Comparison of ENCODE assay signal across 8 cellular contexts in genomic region chr2:43542285-43542933, GRCh38. TPM values are rescaled to one million over a fixed set of nuclear protein-coding genes. Genes with fewer than 3 reads are reported as not detected.
DNase-seq lines count a peak whose midpoint lies in the region; ATAC-seq, FAIRE-seq and TF ChIP-seq lines count a peak whose summit lies in the region.

No MANE protein-coding gene starts in this region.

- RAD21 ChIA-PET in GM12878 (lab: Charles Lee; ENCODE audit: unreplicated experiment): interaction anchor here (0.6 to 2.9 kb wide), 9 partner anchors 14 to 683 kb away, joined by 3 to 25 read pairs (median 5); no protein-coding TSS in a partner anchor

- H3K4me1 ChIP-seq in GM12878 (ENCODE audit: control insufficient read depth, insufficient read depth, low read length): no peaks in the 10 kb centered on the region
- H3K4me1 ChIP-seq in vagina: peaks cover 42% of the 10 kb centered on the region

- 18% methylated on average over 3 of the region's 3 CpGs for WGBS in GM12878 (ENCODE audit: insufficient coverage, insufficient replicate concordance, low lambda C conversion rate, missing lambda C conversion rate)

- H3K27ac Mint-ChIP-seq in activated CD4-positive, alpha-beta T cell treated with anti-CD3 and anti-CD28 coated beads, Interleukin-2, amount 10 ng/mL, durations not matched to agents 24 days and 14 days: no peak overlapping the region

- no peak for FAIRE-seq in GM12878 (lab: Jason Lieb, UNC)

- peaks cover 8% of the 10 kb centered on the region for H3K4me1 Mint-ChIP-seq in activated CD4-positive, alpha-beta T cell treated with anti-CD3 and anti-CD28 coated beads, Interleukin-2, amount 10 ng/mL, durations not matched to agents 24 days and 14 days

- H3K9ac ChIP-seq in GM12878 (ENCODE audit: control insufficient read depth, insufficient read depth, low read length): no peak overlapping the region

- peak; percentile 76 for ATAC-seq in GM12878

- no peak overlapping the region for H3K4me3 Mint-ChIP-seq in activated CD4-positive, alpha-beta T cell treated with anti-CD3 and anti-CD28 coated beads, Interleukin-2, amount 10 ng/mL, durations not matched to agents 24 days and 14 days

- H3K9me3 Mint-ChIP-seq in activated CD4-positive, alpha-beta T cell treated with anti-CD3 and anti-CD28 coated beads, Interleukin-2, amount 10 ng/mL, durations not matched to agents 24 days and 14 days: no peaks in the 10 kb centered on the region

- H4K20me1 ChIP-seq in GM12878 (ENCODE audit: control insufficient read depth, insufficient read depth): no peaks in the 10 kb centered on the region

- H3K27me3 ChIP-seq in GM12878 (replicated peaks in 1 of 2; ENCODE audit: control insufficient read depth in 2 of 2, insufficient read depth in 2 of 2, low read length in 1 of 2) (no peaks in the 10 kb centered on the region), vagina (no peaks in the 10 kb centered on the region)

- H3K27me3 Mint-ChIP-seq in activated CD4-positive, alpha-beta T cell treated with anti-CD3 and anti-CD28 coated beads, Interleukin-2, amount 10 ng/mL, durations not matched to agents 24 days and 14 days: no peaks in the 10 kb centered on the region

- in situ Hi-C loops in GM12878 (cut with MboI): no loop called here

- H3K36me3 Mint-ChIP-seq in activated CD4-positive, alpha-beta T cell treated with anti-CD3 and anti-CD28 coated beads, Interleukin-2, amount 10 ng/mL, durations not matched to agents 24 days and 14 days (ENCODE audit: low read depth): peaks cover 25% of the 10 kb centered on the region

- TF ChIP-seq CTCF in GM12878 (IDR thresholded peaks at IDR 0.05 in 2 of 3, conservative IDR thresholded peaks at IDR 0.05 in 1 of 3; ENCODE audit: control insufficient read depth in 2 of 3, extremely low read depth in 1 of 3, insufficient read depth in 1 of 3, low read depth in 3 of 3, low read length in 3 of 3) (peak; percentile 36 to 58 (median 45); a peak in 3 of 6 replicates), vagina (IDR thresholded peaks at IDR 0.05) (peak; percentile 46 to 77 (median 73))

- no peak for TF ChIP-seq EP300 in GM12878 (IDR thresholded peaks at IDR 0.05; ENCODE audit: borderline replicate concordance in 1 of 2, control insufficient read depth in 1 of 2, low read depth in 2 of 2, low read length in 2 of 2)

- no peak overlapping the region for H2AFZ ChIP-seq in GM12878 (ENCODE audit: control insufficient read depth, low read depth, low read length)

- H3K9me3 ChIP-seq in GM12878 (replicated peaks; ENCODE audit: control insufficient read depth, insufficient read depth, low read length) (no peaks in the 10 kb centered on the region), vagina (no peaks in the 10 kb centered on the region)

- H3K27ac ChIP-seq in GM12878 (ENCODE audit: control insufficient read depth, insufficient read depth) (no peak overlapping the region), vagina (peak overlapping the region; percentile 64)

- TF ChIP-seq POLR2A in GM12878 (IDR thresholded peaks at IDR 0.05; ENCODE audit: low read depth, low read length) (no peak), vagina (IDR thresholded peaks at IDR 0.05) (no peak)

- H3K79me2 ChIP-seq in GM12878 (ENCODE audit: control insufficient read depth, insufficient read depth, low read length): no peaks in the 10 kb centered on the region

- H3K4me2 ChIP-seq in GM12878 (ENCODE audit: control insufficient read depth, insufficient read depth): no peak overlapping the region

- POLR2A ChIA-PET in GM12878 (lab: Charles Lee): no interaction called here

- intact Hi-C loops in activated CD4-positive, alpha-beta T cell treated with anti-CD3 and anti-CD28 coated beads, Interleukin-2, amount 10 ng/mL, durations not matched to agents 24 days and 14 days (cut with micrococcal nuclease): loop anchor here (2.0 to 5.0 kb wide), 3 partner anchors 60 to 596 kb away; no protein-coding TSS in a partner anchor
- intact Hi-C loops in GM12878 (cut with micrococcal nuclease; ENCODE audit: unreplicated experiment): loop anchor here (1.0 to 5.0 kb wide), 3 partner anchors 315 to 715 kb away; partner anchors contain the start of gene ZFP36L2
- intact Hi-C loops in vagina (cut with DNase I): no loop called here

- peak; percentile 61 for TF ChIP-seq RAD21 in GM12878 (IDR thresholded peaks at IDR 0.05; ENCODE audit: insufficient read depth, low read depth, low read length)

- CTCF ChIA-PET in GM12878 (lab: Yijun Ruan, JAX): interaction anchor here (0.6 to 6.7 kb wide), 32 partner anchors 10 to 759 kb away, joined by 3 to 60 read pairs (median 5); no protein-coding TSS in a partner anchor

- SMC1A ChIA-PET in GM12878 (lab: Charles Lee; ENCODE audit: uncharacterized antibody, unreplicated experiment): interaction anchor here (0.6 to 6.7 kb wide), 22 partner anchors 9 to 595 kb away, joined by 3 to 47 read pairs (median 4); no protein-coding TSS in a partner anchor

- H3K4me3 ChIP-seq in GM12878 (no peak overlapping the region), vagina (no peak overlapping the region)

- H3K36me3 ChIP-seq in GM12878 (ENCODE audit: control insufficient read depth in 2 of 2, insufficient read depth in 2 of 2, low read length in 1 of 2) (no peaks in the 10 kb centered on the region; a peak in 1 of 4 replicates), vagina (no peaks in the 10 kb centered on the region)

- peak; percentile 56 for DNase-seq in activated CD4-positive, alpha-beta T cell treated with anti-CD3 and anti-CD28 coated beads, Interleukin-2, amount 10 ng/mL, durations not matched to agents 24 days and 14 days
- no peak for DNase-seq in activated CD4-positive, alpha-beta T cell treated with anti-CD3 and anti-CD28 coated beads for 1 hour
- DNase-seq in NCI-H146 (lab: John Stamatoyannopoulos, UW): peak; percentile 25
- DNase-seq in GM12878 (ENCODE audit: low read depth, low spot score): no peak
- peak; percentile 20 for DNase-seq in kidney glomerular epithelial cell (lab: John Stamatoyannopoulos, UW)
- no peak for DNase-seq in vagina (ENCODE audit: extremely low spot score in 2 of 2)
- no peak for DNase-seq in activated effector memory CD4-positive, alpha-beta T cell treated with Interleukin-2 at 50 U/mL for 16 hours
- DNase-seq in OCI-M2 (lab: John Stamatoyannopoulos, UW; ENCODE audit: unreplicated experiment): no peak

- BruUV-seq in GM12878 (replicated peaks; lab: Mats Ljungman, UMichigan): no TSS peak

TF ChIP-seq in GM12878, 131 proteins besides CTCF, POLR2A, EP300 and RAD21 (continues in another document):
- TF ChIP-seq RELA (IDR thresholded peaks at IDR 0.05; ENCODE audit: borderline replicate concordance, partially characterized antibody): no peak
- TF ChIP-seq EZH2 (IDR thresholded peaks at IDR 0.05; ENCODE audit: borderline replicate concordance, control insufficient read depth, low read depth, low read length): no peak
- no peak for TF ChIP-seq CEBPB (IDR thresholded peaks at IDR 0.05; ENCODE audit: borderline replicate concordance in 1 of 2, low read depth in 2 of 2, low read length in 2 of 2)
- TF ChIP-seq CREB1 (IDR thresholded peaks at IDR 0.05; ENCODE audit: low read depth): peak; percentile 48; the same call in 1 of the 2 replicates
- TF ChIP-seq ZNF592 (IDR thresholded peaks at IDR 0.05): peak; percentile 59; the same call in 1 of the 2 replicates
- no peak for TF ChIP-seq SUZ12 (IDR thresholded peaks at IDR 0.05; ENCODE audit: unreplicated experiment)

RNA-seq across cellular contexts. Expression of gene THADA, which starts 53.4 kb away (rescaled TPM):
- total RNA-seq in activated CD4-positive, alpha-beta T cell treated with anti-CD3 and anti-CD28 coated beads, Interleukin-2, amount 10 ng/mL, durations not matched to agents 24 days and 14 days: 41.6 and 55.4 TPM in 2 replicates
- total RNA-seq in GM12878 (2013; cell fraction: nucleolus; rRNA removed): 137 and 153 TPM in 2 replicates
- total RNA-seq in GM12878 (2014; rRNA removed): 24.5 and 28.4 TPM in 2 replicates
- total RNA-seq in GM12878 (2014; rRNA removed; fragmentation: Illumina TruSeq; extraction: Trizol): 22.7 and 28.0 TPM in 2 replicates
- total RNA-seq in GM12878 (2021): 32.6 and 33.2 TPM in 2 replicates
- 9.0 TPM for polyA plus RNA-seq in GM12878 (2011; ENCODE audit: low read depth)
- 22.2 and 23.6 TPM in 2 replicates for polyA plus RNA-seq in GM12878 (2011; rRNA removed)
- 28.3 and 29.9 TPM in 2 replicates for polyA plus RNA-seq in GM12878 (2011; cell fraction: cytosol; rRNA removed)
- 54.5 and 75.9 TPM in 2 replicates for polyA plus RNA-seq in GM12878 (2011; cell fraction: nucleus; rRNA removed)
- 10.3 and 10.9 TPM in 2 replicates for polyA plus RNA-seq in GM12878 (2012)
- polyA plus RNA-seq in GM12878 (2014; fragmentation: Illumina TruSeq; extraction: Trizol): 21.6 and 24.5 TPM in 2 replicates
- 10 to 100 TPM; 17.0 to 17.5 TPM for polyA plus RNA-seq in GM12878 (2014; fragmentation: Nextera tagmentation; extraction: Ambion mirVana)
- 14.6 and 17.9 TPM in 2 replicates for polyA plus RNA-seq in GM12878 (2014; rRNA removed)
- 10 to 100 TPM; 26.4 to 29.2 TPM for polyA plus RNA-seq in GM12878 (2016; fragmentation: Nextera tagmentation; extraction: Ambion mirVana)
- 102 and 124 TPM in 2 replicates for polyA minus RNA-seq in GM12878 (2011; rRNA and poly(A)+ RNA removed)
- 20.2 and 22.7 TPM in 2 replicates for polyA minus RNA-seq in GM12878 (2011; cell fraction: cytosol; rRNA and poly(A)+ RNA removed)
- polyA minus RNA-seq in GM12878 (2011; cell fraction: nucleus; rRNA and poly(A)+ RNA removed): 56.2 and 102 TPM in 2 replicates
- 32.2 TPM for total RNA-seq in vagina

Comparison
In these comparisons a context has a peak if more than half of its experiments do, and no peak if none do; other contexts are left out.
1. DNase-seq: peak in activated CD4-positive, alpha-beta T cell treated with anti-CD3 and anti-CD28 coated beads, Interleukin-2, amount 10 ng/mL, durations not matched to agents 24 days and 14 days (single experiment), NCI-H146 (single experiment) and kidney glomerular epithelial cell (single experiment); none in activated CD4-positive, alpha-beta T cell treated with anti-CD3 and anti-CD28 coated beads for 1 hour (single experiment), GM12878 (single experiment), vagina (0 of 2), activated effector memory CD4-positive, alpha-beta T cell treated with Interleukin-2 at 50 U/mL for 16 hours (single experiment) and OCI-M2 (single experiment).